15 cellular contexts compared by ENCODE assay signal in the genomic region with DNA sequence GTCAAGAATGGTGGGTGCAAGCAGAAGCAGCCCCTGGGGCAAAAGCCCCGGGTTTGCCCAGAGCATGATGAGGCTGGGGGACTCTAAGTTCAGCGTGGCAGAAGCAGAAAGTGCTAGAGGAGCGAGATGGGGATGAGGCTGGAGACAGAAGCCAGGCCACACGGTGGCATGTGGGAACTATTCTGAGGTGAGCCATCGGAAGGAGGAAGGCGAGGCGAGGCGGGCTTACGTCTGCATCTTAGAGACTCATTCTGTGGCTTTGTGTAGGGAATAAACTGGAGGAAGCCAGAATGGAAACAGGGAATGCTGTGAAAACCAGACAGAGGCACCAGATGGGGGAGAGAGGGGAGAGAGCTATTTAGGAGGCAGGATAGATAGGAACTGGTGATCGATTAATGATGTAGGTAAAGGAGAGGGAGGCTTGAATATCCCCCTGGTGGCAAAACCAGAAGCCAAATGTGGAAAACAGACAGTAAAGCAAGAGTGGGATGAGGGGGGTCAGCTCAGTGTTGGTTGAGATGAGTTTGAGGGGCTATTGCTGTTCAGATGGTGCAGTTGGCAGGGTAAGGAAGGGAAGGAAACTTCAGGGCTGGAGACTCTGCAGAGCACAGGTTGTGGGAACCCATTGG. TPM values are rescaled to one million over a fixed set of nuclear protein-coding genes. Genes with fewer than 3 reads are reported as not detected.
DNase-seq lines count a peak whose midpoint lies in the region; ATAC-seq, FAIRE-seq and TF ChIP-seq lines count a peak whose summit lies in the region.
"Had no signal": no experiment of that assay in that cellular context is flagged by ENCODE, and none has a peak within 500 bp of the region (broad histone marks: within the 10 kb centered on the region; RNA-seq: fewer than 3 reads in every experiment).

No MANE protein-coding gene starts in this region.

- POLR2A ChIA-PET in T-cell (lab: Charles Lee) = no interaction called here

- peak overlapping the region; percentile 32 for H3K27ac Mint-ChIP-seq in T-helper 2 cell treated with Interferon-gamma antibody and Interleukin-4, amounts not matched to agents 5 μg/mL and 100 μg/mL, for 36 hours
- H3K27ac Mint-ChIP-seq in T-cell = peak overlapping the region; percentile 58 to 83

- H3K9me3 ChIP-seq in kidney (ENCODE audit: control insufficient read depth in 1 of 2, low read length in 2 of 2) = no peaks in the 10 kb centered on the region
- H3K9me3 ChIP-seq: HAP-1, tibial artery had no signal

- CTCF ChIA-PET in T-cell (lab: Charles Lee) = interaction anchor here (0.6 kb wide), 3 partner anchors 66 to 168 kb away, joined by 3 to 10 read pairs (median 5); no protein-coding TSS in a partner anchor

- H3K4me3 ChIP-seq in epithelial cell of proximal tubule (ENCODE audit: low read depth, low read length) (no peak overlapping the region), retinal pigment epithelial cell (ENCODE audit: low read length) (no peak overlapping the region), kidney (ENCODE audit: low read length in 2 of 2) (no peak overlapping the region)
- H3K4me3 ChIP-seq: HAP-1, tibial artery had no signal

- peak; percentile 35 for TF ChIP-seq CTCF in epithelial cell of proximal tubule (conservative IDR thresholded peaks at IDR 0.05; ENCODE audit: low read depth, low read length)
- peak; percentile 31 for TF ChIP-seq CTCF in retinal pigment epithelial cell (conservative IDR thresholded peaks at IDR 0.05; ENCODE audit: low read depth, low read length)
- no peak for TF ChIP-seq CTCF in kidney (IDR thresholded peaks at IDR 0.05; ENCODE audit: borderline replicate concordance, extremely low read depth, insufficient read depth)
- TF ChIP-seq CTCF in omental fat pad (IDR thresholded peaks at IDR 0.05) = no peak

- no peak overlapping the region for H3K9ac ChIP-seq in kidney (ENCODE audit: low read length in 2 of 2)

- FAIRE-seq in kidney (lab: Jason Lieb, UNC) = no peak
- FAIRE-seq: HTR-8/SVneo had no signal

- no peak overlapping the region for H3K4me3 Mint-ChIP-seq in T-helper 2 cell treated with Interferon-gamma antibody and Interleukin-4, amounts not matched to agents 5 μg/mL and 100 μg/mL, for 36 hours
- H3K4me3 Mint-ChIP-seq in T-cell = peak overlapping the region in 1 of 3 donors; percentile 22

- H3K36me3 ChIP-seq in kidney (ENCODE audit: control insufficient read depth in 1 of 2, insufficient read depth in 2 of 2, low read length in 2 of 2) = no peaks in the 10 kb centered on the region
- H3K36me3 ChIP-seq: HAP-1 had no signal

- DNase-seq in T-helper 2 cell treated with Interferon-gamma antibody and Interleukin-4, amounts not matched to agents 5 μg/mL and 100 μg/mL, for 36 hours (ENCODE audit: low spot score) = no peak
- DNase-seq in T-helper 2 cell (no peak), T-cell (no peak), epithelial cell of proximal tubule (ENCODE audit: low read depth) (no peak), retinal pigment epithelial cell (ENCODE audit: low read depth) (no peak), kidney (no peak), omental fat pad (ENCODE audit: low spot score) (no peak)
- DNase-seq: anterior cingulate cortex, DMS79, nucleus accumbens, tibial artery had no signal

- peaks cover 53% of the 10 kb centered on the region for H3K4me1 Mint-ChIP-seq in T-helper 2 cell treated with Interferon-gamma antibody and Interleukin-4, amounts not matched to agents 5 μg/mL and 100 μg/mL, for 36 hours (ENCODE audit: low read depth)
- peaks cover 58 to 89% (median 73%) of the 10 kb centered on the region in 3 donors for H3K4me1 Mint-ChIP-seq in T-cell

- intact Hi-C loops in kidney (cut with DNase I) = no loop called here

- peaks cover 30 to 36% of the 10 kb centered on the region in 2 donors for H3K4me1 ChIP-seq in kidney (ENCODE audit: control insufficient read depth in 1 of 2, insufficient read depth in 1 of 2, low read depth in 1 of 2, low read length in 2 of 2)
- H3K4me1 ChIP-seq: HAP-1 had no signal

- H3K27me3 Mint-ChIP-seq in T-helper 2 cell treated with Interferon-gamma antibody and Interleukin-4, amounts not matched to agents 5 μg/mL and 100 μg/mL, for 36 hours (ENCODE audit: low read depth) = no peaks in the 10 kb centered on the region
- H3K27me3 Mint-ChIP-seq in T-cell = no peaks in the 10 kb centered on the region

- H3K9me3 Mint-ChIP-seq in T-helper 2 cell treated with Interferon-gamma antibody and Interleukin-4, amounts not matched to agents 5 μg/mL and 100 μg/mL, for 36 hours = no peaks in the 10 kb centered on the region
- H3K9me3 Mint-ChIP-seq in T-cell = no peaks in the 10 kb centered on the region

- H3K36me3 Mint-ChIP-seq in T-helper 2 cell treated with Interferon-gamma antibody and Interleukin-4, amounts not matched to agents 5 μg/mL and 100 μg/mL, for 36 hours (ENCODE audit: low read depth) = peaks cover 46% of the 10 kb centered on the region
- peaks cover 21% of the 10 kb centered on the region for H3K36me3 Mint-ChIP-seq in T-cell

- ATAC-seq in T-cell (replicated peaks in 1 of 4) (no peak), omental fat pad (ENCODE audit: low FRiP score) (no peak), GM21528 (IDR thresholded peaks at IDR 0.05; ENCODE audit: low FRiP score, unreplicated experiment) (no peak)

- H3K27ac ChIP-seq in kidney (ENCODE audit: low read depth in 2 of 2, low read length in 2 of 2) = no peak overlapping the region
- H3K27ac ChIP-seq: RWPE1, tibial artery had no signal

RNA-seq across cellular contexts. Expression of a gene that starts 3.1 kb away (rescaled TPM):
- 1 to 10 TPM; 1.3 to 5.6 (median 4.6) TPM for total RNA-seq in T-cell
- total RNA-seq in epithelial cell of proximal tubule = 5.2 and 6.4 TPM in 2 replicates
- total RNA-seq in kidney = 99.2 TPM
- 68.6 TPM for polyA plus RNA-seq in kidney (ENCODE audit: insufficient read depth, low read depth, low replicate concordance)
- total RNA-seq in omental fat pad = 10 to 100 TPM; 24.5 to 70.9 (median 48.3) TPM

RNA-seq across cellular contexts. Expression of a gene that starts 6.3 kb away (rescaled TPM):
- total RNA-seq in T-cell = 10 to 100 TPM; 38.7 to 43.3 (median 42.6) TPM
- 62.9 and 113 TPM in 2 replicates for total RNA-seq in epithelial cell of proximal tubule
- total RNA-seq in kidney = 43.5 TPM
- polyA plus RNA-seq in kidney (ENCODE audit: insufficient read depth, low read depth, low replicate concordance) = 50.3 TPM
- total RNA-seq in omental fat pad = 10 to 100 TPM; 48.9 to 66.7 (median 59.0) TPM

RNA-seq across cellular contexts. Expression of a gene that starts 6.6 kb away (rescaled TPM):
- total RNA-seq in T-cell (10 to 100 TPM; 38.3 to 72.8 (median 61.4) TPM), epithelial cell of proximal tubule (25.2 and 31.8 TPM in 2 replicates), kidney (48.0 TPM), omental fat pad (10 to 100 TPM; 29.2 to 64.5 (median 41.5) TPM)
- 61.8 TPM for polyA plus RNA-seq in kidney (ENCODE audit: insufficient read depth, low read depth, low replicate concordance)

RNA-seq across cellular contexts. Expression of a gene that starts 24.0 kb away (rescaled TPM):
- 1 to 10 TPM in 3 of 5 donors, not detected in 2; 4.4 to 7.0 (median 5.5) TPM for total RNA-seq in T-cell
- total RNA-seq in epithelial cell of proximal tubule = 10.7 and 16.7 TPM in 2 replicates
- 92.6 TPM for total RNA-seq in kidney
- 38.3 TPM for polyA plus RNA-seq in kidney (ENCODE audit: insufficient read depth, low read depth, low replicate concordance)
- total RNA-seq in omental fat pad = 100 to 1,000 TPM in 3 of 4 donors, 10 to 100 TPM in 1; 99.1 to 321 (median 191) TPM

RNA-seq across cellular contexts. Expression of a gene that starts 28.2 kb away (rescaled TPM):
- total RNA-seq in T-cell (10 to 100 TPM; 27.0 to 31.4 (median 28.6) TPM), epithelial cell of proximal tubule (236 and 272 TPM in 2 replicates), kidney (54.2 TPM), omental fat pad (100 to 1,000 TPM in 3 of 4 donors, 10 to 100 TPM in 1; 86.5 to 144 (median 122) TPM)
- 145 TPM for polyA plus RNA-seq in kidney (ENCODE audit: insufficient read depth, low read depth, low replicate concordance)

Comparison
In these comparisons a context has a peak if more than half of its experiments do, and no peak if none do; other contexts are left out.
1. CTCF ChIP-seq: peak in epithelial cell of proximal tubule (single experiment) and retinal pigment epithelial cell (single experiment); none in kidney (single experiment) and omental fat pad (0 of 3).